In the genomic region with DNA sequence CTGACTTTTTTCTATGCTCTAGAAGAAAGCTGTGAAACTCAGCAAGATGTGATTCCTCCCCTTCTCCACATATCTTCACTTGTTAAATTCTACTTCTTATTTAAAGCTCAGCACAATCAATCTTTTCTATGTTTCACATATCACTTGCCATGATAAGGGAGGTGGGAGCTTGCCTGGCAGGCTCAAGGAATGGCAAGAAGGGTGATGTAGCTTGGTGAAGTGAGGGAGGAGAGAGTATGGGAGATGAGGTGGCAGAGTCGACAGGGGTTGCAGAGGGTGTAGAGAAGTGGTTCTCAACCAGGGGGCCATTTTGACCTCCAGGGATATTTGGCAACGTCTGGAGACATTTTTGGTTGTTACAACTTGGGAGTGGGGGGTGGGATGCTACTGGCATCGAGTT, we compare ENCODE assay signal across 10 cellular contexts.
"Had no signal": no experiment of that assay in that cellular context is flagged by ENCODE, and none has a peak within 500 bp of the region (broad histone marks: within the 10 kb centered on the region; RNA-seq: fewer than 3 reads in every experiment).

No MANE protein-coding gene starts in this region.

- H3K36me3 ChIP-seq: HAP-1 had no signal

- DNase-seq: GM23248, GOT3, H7, HFFc6, IMR-90, KG1 had no signal

- H3K9me3 ChIP-seq: HAP-1 had no signal

- FAIRE-seq: K562 had no signal

- H3K4me1 ChIP-seq: HAP-1 had no signal

- ATAC-seq: HCT116, K562 had no signal

- H3K4me3 ChIP-seq: GM23248, HAP-1, K562 had no signal

- H3K27ac ChIP-seq: GM23248, HL-60 had no signal
